Comparison of ENCODE assay signal across 1 cellular context in the genomic region with DNA sequence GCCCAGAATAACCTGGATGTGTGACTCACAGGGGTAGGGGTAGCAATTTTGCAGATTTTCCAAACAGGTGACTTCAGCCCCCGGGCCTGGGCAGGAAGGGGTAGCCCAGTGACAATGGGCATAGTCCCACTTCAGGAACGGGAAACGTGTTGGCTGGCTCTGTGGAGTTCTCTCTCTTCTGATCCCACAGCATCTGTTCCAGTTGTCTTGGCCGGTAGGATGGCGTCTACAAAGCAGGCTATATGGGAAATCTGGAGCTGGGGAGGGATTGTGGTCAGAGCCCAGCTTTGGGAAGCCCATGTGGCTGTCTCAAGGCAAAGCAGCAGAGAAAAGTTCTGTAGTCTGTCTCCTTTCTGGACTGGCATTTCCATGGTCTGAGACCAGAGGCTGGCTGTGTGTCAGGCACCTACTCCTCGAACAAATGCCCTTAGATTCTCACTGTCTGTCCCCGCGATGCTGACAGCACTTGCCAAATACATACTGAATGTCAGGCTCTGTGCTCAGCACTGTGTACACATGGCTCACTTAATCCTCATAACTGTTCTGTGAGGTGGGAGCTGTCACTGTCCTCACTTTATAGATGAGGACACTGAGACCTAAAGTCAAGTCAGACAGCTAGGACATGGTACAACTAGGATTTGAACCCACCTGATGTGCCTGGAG.
TF ChIP-seq lines count a peak whose summit lies in the region.

No MANE protein-coding gene starts in this region.

TF ChIP-seq in A549, 52 proteins besides CTCF, POLR2A, EP300 and RAD21 (continued from another document):
- TF ChIP-seq, protein P1, sequence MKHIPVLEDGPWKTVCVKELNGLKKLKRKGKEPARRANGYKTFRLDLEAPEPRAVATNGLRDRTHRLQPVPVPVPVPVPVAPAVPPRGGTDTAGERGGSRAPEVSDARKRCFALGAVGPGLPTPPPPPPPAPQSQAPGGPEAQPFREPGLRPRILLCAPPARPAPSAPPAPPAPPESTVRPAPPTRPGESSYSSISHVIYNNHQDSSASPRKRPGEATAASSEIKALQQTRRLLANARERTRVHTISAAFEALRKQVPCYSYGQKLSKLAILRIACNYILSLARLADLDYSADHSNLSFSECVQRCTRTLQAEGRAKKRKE (CRISPR knock-in tag; IDR thresholded peaks at IDR 0.05; ENCODE audit: low read depth), result no peak
- TF ChIP-seq NR3C1 (IDR thresholded peaks at IDR 0.05) (no peak), CHD4 (IDR thresholded peaks at IDR 0.05; ENCODE audit: borderline replicate concordance) (no peak), TFCP2L1 (CRISPR knock-in tag; IDR thresholded peaks at IDR 0.05) (no peak), MAX (IDR thresholded peaks at IDR 0.05) (no peak), ZC3H11A (IDR thresholded peaks at IDR 0.05) (no peak), REST (IDR thresholded peaks at IDR 0.05) (no peak), PHF8 (IDR thresholded peaks at IDR 0.05; ENCODE audit: borderline replicate concordance, low read depth) (no peak), EHF (CRISPR knock-in tag; IDR thresholded peaks at IDR 0.05) (no peak), JUN (IDR thresholded peaks at IDR 0.05) (no peak), NFE2L2 (conservative IDR thresholded peaks at IDR 0.05; ENCODE audit: low read length) (no peak), RARB (CRISPR knock-in tag; IDR thresholded peaks at IDR 0.05) (no peak), KDM1A (IDR thresholded peaks at IDR 0.05; ENCODE audit: low read depth) (no peak), RFX5 (IDR thresholded peaks at IDR 0.05) (no peak)
